ENCODE assay signal across 1 cellular context in genomic region chr11:62707277-62707771, GRCh38.
TF ChIP-seq lines count a peak whose summit lies in the region.

Gene BSCL2 (minus strand): TSS chr11:62707424. CDS start chr11:62707195, 229 bp downstream.
Gene GNG3 (plus strand): TSS chr11:62707676. CDS start chr11:62708296, 620 bp downstream.

TF ChIP-seq in HepG2, 621 proteins besides CTCF, POLR2A, EP300 and RAD21 (continued from another document):
- TF ChIP-seq FOXO4 (CRISPR knock-in tag; conservative IDR thresholded peaks at IDR 0.05) (no peak), U2AF2 (IDR thresholded peaks at IDR 0.05; ENCODE audit: low read depth, low read length) (no peak), AKAP8 (CRISPR knock-in tag; IDR thresholded peaks at IDR 0.05) (peak; percentile 55; the same call in 1 of the 2 replicates), ZNF598 (CRISPR knock-in tag; IDR thresholded peaks at IDR 0.05; ENCODE audit: borderline replicate concordance) (no peak), KDM2A (CRISPR knock-in tag; IDR thresholded peaks at IDR 0.05; ENCODE audit: borderline replicate concordance, low read depth) (no peak), ZNF703 (CRISPR knock-in tag; IDR thresholded peaks at IDR 0.05; ENCODE audit: borderline replicate concordance) (no peak), FLYWCH1 (CRISPR knock-in tag; IDR thresholded peaks at IDR 0.05) (no peak), AGO2 (optimal IDR thresholded peaks at IDR 0.05; ENCODE audit: low read depth, low read length) (peak; percentile 79), IRF1 (CRISPR knock-in tag; IDR thresholded peaks at IDR 0.05; ENCODE audit: low read depth) (no peak), ZNF788 (CRISPR knock-in tag; IDR thresholded peaks at IDR 0.05; ENCODE audit: borderline replicate concordance) (no peak), PRDM10 (CRISPR knock-in tag; IDR thresholded peaks at IDR 0.05; ENCODE audit: low read depth) (peak; percentile 92), ZNF574 (CRISPR knock-in tag; IDR thresholded peaks at IDR 0.05) (no peak), POLR2G (IDR thresholded peaks at IDR 0.05; ENCODE audit: low read depth, low read length) (peak; percentile 54; the same call in 1 of the 2 replicates), SPEN (CRISPR knock-in tag; IDR thresholded peaks at IDR 0.05; ENCODE audit: low read depth) (no peak), SMAD9 (CRISPR knock-in tag; IDR thresholded peaks at IDR 0.05) (no peak), ZNF24 (IDR thresholded peaks at IDR 0.05) (no peak), ZNF207 (IDR thresholded peaks at IDR 0.05; ENCODE audit: borderline replicate concordance) (no peak)
